In genomic region chr1:118201524-118201923, GRCh38 we compare ENCODE assay signal across 27 cellular contexts. TPM values are rescaled to one million over a fixed set of nuclear protein-coding genes. Genes with fewer than 3 reads are reported as not detected.
A peak's percentile ranks its signal among the peaks of the same experiment; 100 is the strongest.
DNase-seq lines count a peak whose midpoint lies in the region; ATAC-seq, FAIRE-seq and TF ChIP-seq lines count a peak whose summit lies in the region.
"Had no signal": no experiment of that assay in that cellular context is flagged by ENCODE, and none has a peak within 500 bp of the region (broad histone marks: within the 10 kb centered on the region; RNA-seq: fewer than 3 reads in every experiment).

No MANE protein-coding gene starts in this region.

- H3K79me2 ChIP-seq in K562 (ENCODE audit: control insufficient read depth, insufficient read depth, low read length) = no peaks in the 10 kb centered on the region

- no peak overlapping the region for H3K9ac ChIP-seq in K562 (ENCODE audit: insufficient read depth in 1 of 2, low read depth in 2 of 2, low read length in 2 of 2)

- H3K4me1 ChIP-seq in K562 (replicated peaks in 1 of 2; ENCODE audit: control insufficient read depth in 2 of 2, insufficient read depth in 2 of 2, low read length in 2 of 2) = no peaks in the 10 kb centered on the region
- H3K4me1 ChIP-seq: body of pancreas, HAP-1 had no signal

- H3K4me3 Mint-ChIP-seq in activated T-cell treated with anti-CD3 and anti-CD28 coated beads, Interleukin-2, amount 50 U/mL, for 24 hours = no peak overlapping the region
- H3K4me3 Mint-ChIP-seq: activated B cell treated with CpG ODN at 0.5 μM for 24 hours; activated naive CD8-positive, alpha-beta T cell treated with anti-CD3 and anti-CD28 coated beads, Interleukin-2, amount 10 ng/mL, durations not matched to agents 7 days and 5 days; mesothelial cell of epicardium; nephron progenitor cell; stimulated activated naive CD8-positive, alpha-beta T cell treated with anti-CD3 and anti-CD28 coated beads, Interleukin-15, Interleukin-2, amounts not matched to agents 100 ng/mL and 50 ng/mL, for 24 hours; T-helper 1 cell treated with Interleukin-12 subunit alpha and Interleukin-12 subunit beta and Interleukin-4 antibody, amounts not matched to agents 30 μg/mL and 1 μg/mL, for 36 hours; type B pancreatic cell had no signal

- no peak for TF ChIP-seq RAD21 in K562 (CRISPR knock-in tag; conservative IDR thresholded peaks at IDR 0.05 in 1 of 2, IDR thresholded peaks at IDR 0.05 in 1 of 2)

- no peak overlapping the region for H2AFZ ChIP-seq in K562 (ENCODE audit: low read depth, low read length)

- BruUV-seq in K562 (replicated peaks; lab: Mats Ljungman, UMichigan) = no TSS peak

- no peaks in the 10 kb centered on the region for H4K20me1 ChIP-seq in K562 (replicated peaks; ENCODE audit: control insufficient read depth, insufficient read depth, low read length)

- POLR2A ChIA-PET in K562 (lab: Yijun Ruan, JAX) = no interaction called here

- H3K9me1 ChIP-seq in K562 (ENCODE audit: control insufficient read depth, insufficient read depth, low read length) = no peaks in the 10 kb centered on the region

- no peaks in the 10 kb centered on the region for H3K36me3 ChIP-seq in K562 (ENCODE audit: control insufficient read depth, insufficient read depth, low read length)
- H3K36me3 ChIP-seq: HAP-1 had no signal

- no peak overlapping the region for H3K4me3 ChIP-seq in K562
- H3K4me3 ChIP-seq in coronary artery = no peak overlapping the region
- H3K4me3 ChIP-seq: body of pancreas, HAP-1 had no signal

- DNase-seq in K562 (ENCODE audit: extremely low read depth in 1 of 4, low spot score in 3 of 4) (no peak), NCI-H1105 treated with DMSO at 0.1 percent for 48 hours (lab: John Stamatoyannopoulos, UW) (no peak), coronary artery (ENCODE audit: low spot score) (no peak)
- DNase-seq in activated T-cell treated with anti-CD3 and anti-CD28 coated beads, Interleukin-2, amount 50 U/mL, for 24 hours = no peak
- DNase-seq: activated B cell treated with CpG ODN at 0.5 μM for 24 hours; activated naive CD8-positive, alpha-beta T cell treated with anti-CD3 and anti-CD28 coated beads, Interleukin-2, amount 10 ng/mL, durations not matched to agents 7 days and 5 days; AML-193; body of pancreas; glutamatergic neuron; Kasumi-1; NCI-H1436 treated with DMSO at 0.1 percent for 48 hours; NCI-H748 treated with DMSO at 0.1 percent for 48 hours; nephron progenitor cell; SHP77 treated with DMSO at 0.1 percent for 48 hours; stimulated activated CD4-positive, alpha-beta T cell treated with anti-CD3 and anti-CD28 coated beads, Interleukin-2, amount 100 ng/mL, for 24 hours had no signal

- TF ChIP-seq CTCF in K562 (IDR thresholded peaks at IDR 0.05 in 2 of 3, conservative IDR thresholded peaks at IDR 0.05 in 1 of 3; ENCODE audit: insufficient read depth in 2 of 3, low read depth in 1 of 3, low read length in 3 of 3) (no peak), coronary artery (IDR thresholded peaks at IDR 0.05) (no peak)

- no peaks in the 10 kb centered on the region for H3K27me3 Mint-ChIP-seq in activated T-cell treated with anti-CD3 and anti-CD28 coated beads, Interleukin-2, amount 50 U/mL, for 24 hours
- H3K27me3 Mint-ChIP-seq: activated B cell treated with CpG ODN at 0.5 μM for 24 hours; activated naive CD8-positive, alpha-beta T cell treated with anti-CD3 and anti-CD28 coated beads, Interleukin-2, amount 10 ng/mL, durations not matched to agents 7 days and 5 days; progenitor cell of endocrine pancreas; type B pancreatic cell had no signal

- ATAC-seq in GM18858 (IDR thresholded peaks at IDR 0.05; ENCODE audit: unreplicated experiment) = peak; percentile 49
- ATAC-seq in GM21526 (IDR thresholded peaks at IDR 0.05; ENCODE audit: low FRiP score, unreplicated experiment) = peak; percentile 75
- peak; percentile 57 for ATAC-seq in HG03378 (IDR thresholded peaks at IDR 0.05; ENCODE audit: unreplicated experiment)
- no peak for ATAC-seq in K562
- ATAC-seq: body of pancreas had no signal

- TF ChIP-seq EP300 in K562 (IDR thresholded peaks at IDR 0.05; ENCODE audit: low read length) = no peak

- 2% methylated on average over 3 of the region's 3 CpGs for WGBS in K562 (ENCODE audit: insufficient coverage, low coverage, missing lambda C conversion rate)

- no peak overlapping the region for H3K27ac Mint-ChIP-seq in activated T-cell treated with anti-CD3 and anti-CD28 coated beads, Interleukin-2, amount 50 U/mL, for 24 hours
- H3K27ac Mint-ChIP-seq: activated B cell treated with CpG ODN at 0.5 μM for 24 hours; activated naive CD8-positive, alpha-beta T cell treated with anti-CD3 and anti-CD28 coated beads, Interleukin-2, amount 10 ng/mL, durations not matched to agents 7 days and 5 days; mesothelial cell of epicardium; nephron progenitor cell; progenitor cell of endocrine pancreas; stimulated activated naive CD8-positive, alpha-beta T cell treated with anti-CD3 and anti-CD28 coated beads, Interleukin-15, Interleukin-2, amounts not matched to agents 100 ng/mL and 50 ng/mL, for 24 hours; T-helper 1 cell treated with Interleukin-12 subunit alpha and Interleukin-12 subunit beta and Interleukin-4 antibody, amounts not matched to agents 30 μg/mL and 1 μg/mL, for 36 hours; type B pancreatic cell had no signal

- H3K27me3 ChIP-seq in K562 (ENCODE audit: control insufficient read depth in 2 of 2, insufficient read depth in 2 of 2, low read length in 2 of 2) = no peaks in the 10 kb centered on the region
- H3K27me3 ChIP-seq: body of pancreas had no signal

- H3K36me3 Mint-ChIP-seq in activated T-cell treated with anti-CD3 and anti-CD28 coated beads, Interleukin-2, amount 50 U/mL, for 24 hours (ENCODE audit: low read depth) = no peaks in the 10 kb centered on the region
- H3K36me3 Mint-ChIP-seq: activated naive CD8-positive, alpha-beta T cell treated with anti-CD3 and anti-CD28 coated beads, Interleukin-2, amount 10 ng/mL, durations not matched to agents 7 days and 5 days; mesothelial cell of epicardium; type B pancreatic cell had no signal

- in situ Hi-C loops in K562 (cut with MboI) = no loop called here

- H3K4me1 Mint-ChIP-seq in activated T-cell treated with anti-CD3 and anti-CD28 coated beads, Interleukin-2, amount 50 U/mL, for 24 hours (ENCODE audit: low read depth) = no peaks in the 10 kb centered on the region
- H3K4me1 Mint-ChIP-seq: activated B cell treated with CpG ODN at 0.5 μM for 24 hours; activated naive CD8-positive, alpha-beta T cell treated with anti-CD3 and anti-CD28 coated beads, Interleukin-2, amount 10 ng/mL, durations not matched to agents 7 days and 5 days; mesothelial cell of epicardium; nephron progenitor cell had no signal

- H3K27ac ChIP-seq in K562 (ENCODE audit: extremely low read depth, low read depth, low read length) (no peak overlapping the region), coronary artery (no peak overlapping the region)
- H3K27ac ChIP-seq: body of pancreas had no signal

- H3K4me2 ChIP-seq in K562 (ENCODE audit: insufficient read depth, low read length) = no peak overlapping the region

- intact Hi-C loops in K562 (cut with micrococcal nuclease) = no loop called here

- TF ChIP-seq POLR2A in K562 (conservative IDR thresholded peaks at IDR 0.05) = no peak

- FAIRE-seq in K562 (lab: Jason Lieb, UNC) = no peak
- FAIRE-seq: colon, endometrium had no signal

- no peaks in the 10 kb centered on the region; the same call in 1 of the 2 replicates for H3K9me3 ChIP-seq in K562 (replicated peaks; ENCODE audit: control insufficient read depth, insufficient read depth, low read depth, low read length)
- H3K9me3 ChIP-seq: body of pancreas, HAP-1 had no signal

- H3K9me3 Mint-ChIP-seq in activated T-cell treated with anti-CD3 and anti-CD28 coated beads, Interleukin-2, amount 50 U/mL, for 24 hours = no peaks in the 10 kb centered on the region
- H3K9me3 Mint-ChIP-seq: activated B cell treated with CpG ODN at 0.5 μM for 24 hours; mesothelial cell of epicardium; T-helper 1 cell treated with Interleukin-12 subunit alpha and Interleukin-12 subunit beta and Interleukin-4 antibody, amounts not matched to agents 30 μg/mL and 1 μg/mL, for 36 hours had no signal

- CTCF ChIA-PET in K562 (lab: Yijun Ruan, JAX; ENCODE audit: low intra/inter-chr PET ratio) = no interaction called here

TF ChIP-seq in K562, 482 proteins besides CTCF, POLR2A, EP300 and RAD21:
- peak; percentile 78 for TF ChIP-seq ZNF766 (CRISPR knock-in tag; conservative IDR thresholded peaks at IDR 0.05)
- no peak for TF ChIP-seq ZNF140 (CRISPR knock-in tag; IDR thresholded peaks at IDR 0.05)
TF ChIP-seq in K562: peak in this region for 1.

RNA-seq across cellular contexts. Expression of gene SPAG17, which starts 16.5 kb away (rescaled TPM):
- 1.5 and 1.9 TPM in 2 replicates for total RNA-seq in K562 (2011; cell fraction: chromatin; rRNA removed; ENCODE audit: low replicate concordance)
- 3.2 TPM in 1 of 2 replicates, not detected in the other for total RNA-seq in K562 (2011; cell fraction: nucleolus; rRNA removed)
- total RNA-seq in K562 (2011; cell fraction: nucleoplasm; rRNA removed) = 1.5 and 1.7 TPM in 2 replicates
- total RNA-seq in K562 (2014; rRNA removed) (0.33 and 2.0 TPM in 2 replicates), K562 (2014; rRNA removed; fragmentation: Illumina TruSeq; extraction: Trizol) (0.91 and 0.99 TPM in 2 replicates), K562 (2015; rRNA removed; fragmentation: Illumina TruSeq; extraction: Trizol) (0.79 and 2.1 TPM in 2 replicates), K562 (2021) (0.63 and 1.3 TPM in 2 replicates)
- polyA plus RNA-seq in K562 (2011; rRNA removed) (0.07 TPM in 1 of 2 replicates, not detected in the other), K562 (2014; fragmentation: Illumina TruSeq; extraction: Trizol) (0.98 and 1.5 TPM in 2 replicates), K562 (2014; fragmentation: Nextera tagmentation; extraction: Ambion mirVana) (1 to 10 TPM in 1 of 2 experiments, under 1 TPM in 1; 0.95 to 1.5 TPM), K562 (2014; rRNA removed) (0.22 and 1.5 TPM in 2 replicates)
- polyA plus RNA-seq in K562 (2011; cell fraction: cytosol; rRNA removed) = 0.21 TPM in 1 of 2 replicates, not detected in the other
- 0.29 and 3.2 TPM in 2 replicates for polyA plus RNA-seq in K562 (2011; cell fraction: nucleus; rRNA removed)
- polyA plus RNA-seq in K562 (2012) = 1.7 and 2.9 TPM in 2 replicates
- polyA minus RNA-seq in K562 (2011; rRNA and poly(A)+ RNA removed) = 0.53 and 0.54 TPM in 2 replicates
- polyA minus RNA-seq in K562 (2011; cell fraction: cytosol; rRNA and poly(A)+ RNA removed) = not detected in 2 replicates
- 2.3 TPM in 1 of 2 replicates, not detected in the other for polyA minus RNA-seq in K562 (2011; cell fraction: nucleus; rRNA and poly(A)+ RNA removed)
- total RNA-seq: activated B cell treated with CpG ODN at 0.5 μM for 24 hours; activated CD8-positive, alpha-beta memory T cell treated with anti-CD3 and anti-CD28 coated beads for 36 hours; activated naive CD8-positive, alpha-beta T cell treated with anti-CD3 and anti-CD28 coated beads, Interleukin-2, amount 10 ng/mL, durations not matched to agents 7 days and 5 days had no signal
